Comparison of ENCODE assay signal across 1 cellular context in the genomic region with DNA sequence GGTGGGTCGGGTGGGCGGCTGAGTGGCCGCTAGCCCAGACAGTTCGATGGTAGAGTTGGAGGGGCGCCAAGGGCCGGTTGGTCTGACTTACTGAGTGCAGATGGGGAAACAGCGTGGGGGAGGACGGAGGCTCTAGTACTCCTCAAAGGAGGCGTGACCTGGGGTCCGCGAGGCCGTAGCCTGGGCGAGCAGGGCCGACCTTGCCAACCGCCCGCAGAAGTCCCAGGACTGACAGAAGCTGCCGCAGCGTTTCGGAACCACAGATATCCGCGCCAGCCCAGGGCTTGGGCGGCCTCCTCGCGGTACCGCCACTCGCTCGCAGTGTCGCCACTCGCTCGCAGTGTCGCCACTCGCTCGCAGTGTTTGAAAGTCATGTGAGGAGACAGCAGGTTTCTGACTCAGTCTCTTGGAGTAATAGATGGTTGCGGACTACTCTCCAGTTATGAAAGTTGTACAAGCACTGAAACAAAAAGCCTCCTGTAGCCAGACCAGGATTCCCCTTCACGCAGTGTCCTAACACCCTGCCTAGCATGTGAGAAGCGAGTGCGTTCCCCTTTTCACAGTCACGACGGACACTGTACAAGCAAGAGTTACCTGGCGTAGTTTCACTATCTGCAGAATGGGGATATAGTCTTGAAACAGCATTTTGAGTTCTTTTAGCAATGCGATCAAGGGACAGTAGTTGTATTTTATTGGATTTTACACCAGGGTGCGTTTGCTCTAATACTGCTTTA.
A peak's percentile ranks its signal among the peaks of the same experiment; 100 is the strongest.
TF ChIP-seq lines count a peak whose summit lies in the region.

No MANE protein-coding gene starts in this region.

TF ChIP-seq in HepG2, 621 proteins besides CTCF, POLR2A, EP300 and RAD21 (continued from another document and continues in another):
- no peak for TF ChIP-seq ZEB1 (IDR thresholded peaks at IDR 0.05; ENCODE audit: insufficient replicate concordance, low read depth)
- TF ChIP-seq ZNF781 (CRISPR knock-in tag; IDR thresholded peaks at IDR 0.05; ENCODE audit: borderline replicate concordance, not compliant biosample characterization): no peak
- TF ChIP-seq FOXJ3 (CRISPR knock-in tag; IDR thresholded peaks at IDR 0.05; ENCODE audit: borderline replicate concordance): 0 out of 2 replicates have a peak, but pooled peaks have one; percentile 29
- TF ChIP-seq SCMH1 (CRISPR knock-in tag; IDR thresholded peaks at IDR 0.05; ENCODE audit: borderline replicate concordance): no peak
- no peak for TF ChIP-seq ZNF737 (CRISPR knock-in tag; IDR thresholded peaks at IDR 0.05; ENCODE audit: borderline replicate concordance)
- no peak for TF ChIP-seq ZNF510 (CRISPR knock-in tag; IDR thresholded peaks at IDR 0.05; ENCODE audit: low read depth)
- TF ChIP-seq ZNF225 (CRISPR knock-in tag; IDR thresholded peaks at IDR 0.05): peak; percentile 70; the same call in 1 of the 2 replicates
- 0 out of 2 replicates have a peak, but pooled peaks have one; percentile 56 for TF ChIP-seq ZNF747 (CRISPR knock-in tag; IDR thresholded peaks at IDR 0.05; ENCODE audit: borderline replicate concordance)
- no peak for TF ChIP-seq LCORL (IDR thresholded peaks at IDR 0.05)
- TF ChIP-seq LCORL (CRISPR knock-in tag; IDR thresholded peaks at IDR 0.05): 0 out of 2 replicates have a peak, but pooled peaks have one; percentile 22
- no peak for TF ChIP-seq CREM (IDR thresholded peaks at IDR 0.05)
- TF ChIP-seq CREM (CRISPR knock-in tag; IDR thresholded peaks at IDR 0.05): no peak
- TF ChIP-seq AGO1 (IDR thresholded peaks at IDR 0.05; ENCODE audit: low read depth, low read length, poor library complexity, severe bottlenecking): no peak
- peak; percentile 53; the same call in 1 of the 2 replicates for TF ChIP-seq GABPB1 (CRISPR knock-in tag; IDR thresholded peaks at IDR 0.05)
- TF ChIP-seq MAFF (IDR thresholded peaks at IDR 0.05; ENCODE audit: low read depth, low read length): no peak
- no peak for TF ChIP-seq SOX5 (CRISPR knock-in tag; IDR thresholded peaks at IDR 0.05; ENCODE audit: borderline replicate concordance)
- TF ChIP-seq ZNF792 (CRISPR knock-in tag; IDR thresholded peaks at IDR 0.05): no peak
- TF ChIP-seq, protein P1, sequence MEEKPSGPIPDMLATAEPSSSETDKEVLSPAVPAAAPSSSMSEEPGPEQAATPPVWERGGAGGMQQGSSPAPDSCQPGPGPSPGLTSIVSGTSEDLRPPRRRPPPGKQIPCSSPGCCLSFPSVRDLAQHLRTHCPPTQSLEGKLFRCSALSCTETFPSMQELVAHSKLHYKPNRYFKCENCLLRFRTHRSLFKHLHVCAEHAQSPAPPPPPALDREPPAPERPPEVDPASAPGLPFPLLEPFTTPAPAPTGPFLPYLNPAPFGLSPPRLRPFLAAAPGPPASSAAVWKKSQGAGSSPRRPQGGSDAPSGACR (CRISPR knock-in tag; IDR thresholded peaks at IDR 0.05): no peak
- TF ChIP-seq ZNF333 (CRISPR knock-in tag; IDR thresholded peaks at IDR 0.05; ENCODE audit: borderline replicate concordance): no peak
- TF ChIP-seq PRPF4 (IDR thresholded peaks at IDR 0.05; ENCODE audit: low read depth, low read length, poor library complexity, severe bottlenecking): no peak
- TF ChIP-seq, protein P2, sequence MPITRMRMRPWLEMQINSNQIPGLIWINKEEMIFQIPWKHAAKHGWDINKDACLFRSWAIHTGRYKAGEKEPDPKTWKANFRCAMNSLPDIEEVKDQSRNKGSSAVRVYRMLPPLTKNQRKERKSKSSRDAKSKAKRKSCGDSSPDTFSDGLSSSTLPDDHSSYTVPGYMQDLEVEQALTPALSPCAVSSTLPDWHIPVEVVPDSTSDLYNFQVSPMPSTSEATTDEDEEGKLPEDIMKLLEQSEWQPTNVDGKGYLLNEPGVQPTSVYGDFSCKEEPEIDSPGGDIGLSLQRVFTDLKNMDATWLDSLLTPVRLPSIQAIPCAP (CRISPR knock-in tag; IDR thresholded peaks at IDR 0.05; ENCODE audit: low read depth): no peak
- TF ChIP-seq ZNF644 (CRISPR knock-in tag; IDR thresholded peaks at IDR 0.05; ENCODE audit: low read depth): no peak
- TF ChIP-seq ZNF816 (CRISPR knock-in tag; IDR thresholded peaks at IDR 0.05; ENCODE audit: borderline replicate concordance): peak; percentile 52; the same call in 1 of the 2 replicates
- no peak for TF ChIP-seq KAT2B (IDR thresholded peaks at IDR 0.05; ENCODE audit: borderline replicate concordance, low read depth, low read length)
- peak; percentile 96 for TF ChIP-seq ZNF629 (CRISPR knock-in tag; conservative IDR thresholded peaks at IDR 0.05)
- TF ChIP-seq ZNF772 (CRISPR knock-in tag; IDR thresholded peaks at IDR 0.05): no peak
- no peak for TF ChIP-seq HHEX (CRISPR knock-in tag; IDR thresholded peaks at IDR 0.05)
- no peak; the same call in 1 of the 2 replicates for TF ChIP-seq TGIF2 (CRISPR knock-in tag; IDR thresholded peaks at IDR 0.05)
- TF ChIP-seq ZNF138 (CRISPR knock-in tag; IDR thresholded peaks at IDR 0.05; ENCODE audit: low read depth): no peak
- peak; percentile 54; the same call in 1 of the 2 replicates for TF ChIP-seq DMAP1 (CRISPR knock-in tag; IDR thresholded peaks at IDR 0.05)
- TF ChIP-seq ZFP90 (CRISPR knock-in tag; IDR thresholded peaks at IDR 0.05; ENCODE audit: borderline replicate concordance): peak; percentile 81
- TF ChIP-seq, protein P3, sequence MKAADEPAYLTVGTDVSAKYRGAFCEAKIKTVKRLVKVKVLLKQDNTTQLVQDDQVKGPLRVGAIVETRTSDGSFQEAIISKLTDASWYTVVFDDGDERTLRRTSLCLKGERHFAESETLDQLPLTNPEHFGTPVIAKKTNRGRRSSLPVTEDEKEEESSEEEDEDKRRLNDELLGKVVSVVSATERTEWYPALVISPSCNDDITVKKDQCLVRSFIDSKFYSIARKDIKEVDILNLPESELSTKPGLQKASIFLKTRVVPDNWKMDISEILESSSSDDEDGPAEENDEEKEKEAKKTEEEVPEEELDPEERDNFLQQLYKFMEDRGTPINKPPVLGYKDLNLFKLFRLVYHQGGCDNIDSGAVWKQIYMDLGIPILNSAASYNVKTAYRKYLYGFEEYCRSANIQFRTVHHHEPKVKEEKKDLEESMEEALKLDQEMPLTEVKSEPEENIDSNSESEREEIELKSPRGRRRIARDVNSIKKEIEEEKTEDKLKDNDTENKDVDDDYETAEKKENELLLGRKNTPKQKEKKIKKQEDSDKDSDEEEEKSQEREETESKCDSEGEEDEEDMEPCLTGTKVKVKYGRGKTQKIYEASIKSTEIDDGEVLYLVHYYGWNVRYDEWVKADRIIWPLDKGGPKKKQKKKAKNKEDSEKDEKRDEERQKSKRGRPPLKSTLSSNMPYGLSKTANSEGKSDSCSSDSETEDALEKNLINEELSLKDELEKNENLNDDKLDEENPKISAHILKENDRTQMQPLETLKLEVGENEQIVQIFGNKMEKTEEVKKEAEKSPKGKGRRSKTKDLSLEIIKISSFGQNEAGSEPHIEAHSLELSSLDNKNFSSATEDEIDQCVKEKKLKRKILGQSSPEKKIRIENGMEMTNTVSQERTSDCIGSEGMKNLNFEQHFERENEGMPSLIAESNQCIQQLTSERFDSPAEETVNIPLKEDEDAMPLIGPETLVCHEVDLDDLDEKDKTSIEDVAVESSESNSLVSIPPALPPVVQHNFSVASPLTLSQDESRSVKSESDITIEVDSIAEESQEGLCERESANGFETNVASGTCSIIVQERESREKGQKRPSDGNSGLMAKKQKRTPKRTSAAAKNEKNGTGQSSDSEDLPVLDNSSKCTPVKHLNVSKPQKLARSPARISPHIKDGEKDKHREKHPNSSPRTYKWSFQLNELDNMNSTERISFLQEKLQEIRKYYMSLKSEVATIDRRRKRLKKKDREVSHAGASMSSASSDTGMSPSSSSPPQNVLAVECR (CRISPR knock-in tag; IDR thresholded peaks at IDR 0.05; ENCODE audit: borderline replicate concordance): peak; percentile 70
- no peak for TF ChIP-seq HMG20A (CRISPR knock-in tag; IDR thresholded peaks at IDR 0.05; ENCODE audit: borderline replicate concordance)
- TF ChIP-seq, protein P4, sequence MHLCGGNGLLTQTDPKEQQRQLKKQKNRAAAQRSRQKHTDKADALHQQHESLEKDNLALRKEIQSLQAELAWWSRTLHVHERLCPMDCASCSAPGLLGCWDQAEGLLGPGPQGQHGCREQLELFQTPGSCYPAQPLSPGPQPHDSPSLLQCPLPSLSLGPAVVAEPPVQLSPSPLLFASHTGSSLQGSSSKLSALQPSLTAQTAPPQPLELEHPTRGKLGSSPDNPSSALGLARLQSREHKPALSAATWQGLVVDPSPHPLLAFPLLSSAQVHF (CRISPR knock-in tag; IDR thresholded peaks at IDR 0.05): no peak
- TF ChIP-seq, protein P5, sequence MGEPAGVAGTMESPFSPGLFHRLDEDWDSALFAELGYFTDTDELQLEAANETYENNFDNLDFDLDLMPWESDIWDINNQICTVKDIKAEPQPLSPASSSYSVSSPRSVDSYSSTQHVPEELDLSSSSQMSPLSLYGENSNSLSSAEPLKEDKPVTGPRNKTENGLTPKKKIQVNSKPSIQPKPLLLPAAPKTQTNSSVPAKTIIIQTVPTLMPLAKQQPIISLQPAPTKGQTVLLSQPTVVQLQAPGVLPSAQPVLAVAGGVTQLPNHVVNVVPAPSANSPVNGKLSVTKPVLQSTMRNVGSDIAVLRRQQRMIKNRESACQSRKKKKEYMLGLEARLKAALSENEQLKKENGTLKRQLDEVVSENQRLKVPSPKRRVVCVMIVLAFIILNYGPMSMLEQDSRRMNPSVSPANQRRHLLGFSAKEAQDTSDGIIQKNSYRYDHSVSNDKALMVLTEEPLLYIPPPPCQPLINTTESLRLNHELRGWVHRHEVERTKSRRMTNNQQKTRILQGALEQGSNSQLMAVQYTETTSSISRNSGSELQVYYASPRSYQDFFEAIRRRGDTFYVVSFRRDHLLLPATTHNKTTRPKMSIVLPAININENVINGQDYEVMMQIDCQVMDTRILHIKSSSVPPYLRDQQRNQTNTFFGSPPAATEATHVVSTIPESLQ (CRISPR knock-in tag; conservative IDR thresholded peaks at IDR 0.05): no peak
- no peak for TF ChIP-seq ZSCAN30 (CRISPR knock-in tag; IDR thresholded peaks at IDR 0.05)
- TF ChIP-seq, protein P6, sequence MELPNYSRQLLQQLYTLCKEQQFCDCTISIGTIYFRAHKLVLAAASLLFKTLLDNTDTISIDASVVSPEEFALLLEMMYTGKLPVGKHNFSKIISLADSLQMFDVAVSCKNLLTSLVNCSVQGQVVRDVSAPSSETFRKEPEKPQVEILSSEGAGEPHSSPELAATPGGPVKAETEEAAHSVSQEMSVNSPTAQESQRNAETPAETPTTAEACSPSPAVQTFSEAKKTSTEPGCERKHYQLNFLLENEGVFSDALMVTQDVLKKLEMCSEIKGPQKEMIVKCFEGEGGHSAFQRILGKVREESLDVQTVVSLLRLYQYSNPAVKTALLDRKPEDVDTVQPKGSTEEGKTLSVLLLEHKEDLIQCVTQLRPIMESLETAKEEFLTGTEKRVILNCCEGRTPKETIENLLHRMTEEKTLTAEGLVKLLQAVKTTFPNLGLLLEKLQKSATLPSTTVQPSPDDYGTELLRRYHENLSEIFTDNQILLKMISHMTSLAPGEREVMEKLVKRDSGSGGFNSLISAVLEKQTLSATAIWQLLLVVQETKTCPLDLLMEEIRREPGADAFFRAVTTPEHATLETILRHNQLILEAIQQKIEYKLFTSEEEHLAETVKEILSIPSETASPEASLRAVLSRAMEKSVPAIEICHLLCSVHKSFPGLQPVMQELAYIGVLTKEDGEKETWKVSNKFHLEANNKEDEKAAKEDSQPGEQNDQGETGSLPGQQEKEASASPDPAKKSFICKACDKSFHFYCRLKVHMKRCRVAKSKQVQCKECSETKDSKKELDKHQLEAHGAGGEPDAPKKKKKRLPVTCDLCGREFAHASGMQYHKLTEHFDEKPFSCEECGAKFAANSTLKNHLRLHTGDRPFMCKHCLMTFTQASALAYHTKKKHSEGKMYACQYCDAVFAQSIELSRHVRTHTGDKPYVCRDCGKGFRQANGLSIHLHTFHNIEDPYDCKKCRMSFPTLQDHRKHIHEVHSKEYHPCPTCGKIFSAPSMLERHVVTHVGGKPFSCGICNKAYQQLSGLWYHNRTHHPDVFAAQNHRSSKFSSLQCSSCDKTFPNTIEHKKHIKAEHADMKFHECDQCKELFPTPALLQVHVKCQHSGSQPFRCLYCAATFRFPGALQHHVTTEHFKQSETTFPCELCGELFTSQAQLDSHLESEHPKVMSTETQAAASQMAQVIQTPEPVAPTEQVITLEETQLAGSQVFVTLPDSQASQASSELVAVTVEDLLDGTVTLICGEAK (IDR thresholded peaks at IDR 0.05): no peak
- TF ChIP-seq, protein P6 (CRISPR knock-in tag; IDR thresholded peaks at IDR 0.05): 0 out of 2 replicates have a peak, but pooled peaks have one; percentile 62
